Comparison of ENCODE assay signal across 27 cellular contexts in the genomic region with DNA sequence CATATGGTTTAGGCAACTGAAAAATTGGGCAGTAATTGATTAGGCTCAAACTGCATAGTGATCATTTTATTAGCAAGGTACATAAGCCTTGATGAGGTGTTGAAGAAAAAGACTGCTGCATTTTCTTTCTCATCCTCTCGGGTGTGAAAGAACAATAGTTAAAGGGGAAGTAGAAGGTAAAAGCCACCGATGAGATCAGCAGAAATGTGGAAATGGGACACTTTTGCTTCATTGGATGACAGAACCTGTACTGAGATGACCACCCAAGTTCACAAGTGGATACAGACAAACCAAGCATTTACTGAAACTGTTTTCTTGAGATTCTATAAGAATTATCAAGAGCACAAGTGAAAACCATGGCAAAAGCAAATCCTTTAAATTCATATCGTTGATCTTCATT.
DNase-seq lines count a peak whose midpoint lies in the region; ATAC-seq, FAIRE-seq and TF ChIP-seq lines count a peak whose summit lies in the region.
"Had no signal": no experiment of that assay in that cellular context is flagged by ENCODE, and none has a peak within 500 bp of the region (broad histone marks: within the 10 kb centered on the region; RNA-seq: fewer than 3 reads in every experiment).

No MANE protein-coding gene starts in this region.

- H3K4me2 ChIP-seq in astrocyte (ENCODE audit: low read length), result peak overlapping the region; percentile 54

- no peak overlapping the region for H3K4me3 ChIP-seq in breast epithelium
- no peak overlapping the region for H3K4me3 ChIP-seq in astrocyte (ENCODE audit: insufficient read depth, low read depth, low read length)
- H3K4me3 ChIP-seq: ascending aorta, lung had no signal

- no peaks in the 10 kb centered on the region for H3K36me3 Mint-ChIP-seq in MCF 10A (ENCODE audit: insufficient read depth, unreplicated experiment)
- H3K36me3 Mint-ChIP-seq in astrocyte (ENCODE audit: low read depth, unreplicated experiment), result no peaks in the 10 kb centered on the region
- H3K36me3 Mint-ChIP-seq in progenitor cell of endocrine pancreas (ENCODE audit: insufficient read depth), result no peaks in the 10 kb centered on the region
- H3K36me3 Mint-ChIP-seq: stimulated activated memory B cell treated with anti-CD40 and anti-IgM and Interleukin-4, amounts not matched to agents 10 μg/mL and 1 μg/mL and 100 μg/mL, for 72 hours had no signal

- no TSS peak for BruUV-seq in MCF 10A (replicated peaks; lab: Mats Ljungman, UMichigan)

- no peaks in the 10 kb centered on the region for H4K20me1 ChIP-seq in astrocyte (ENCODE audit: insufficient read depth, low read length)

- no peaks in the 10 kb centered on the region for H3K27me3 Mint-ChIP-seq in MCF 10A (ENCODE audit: insufficient read depth, unreplicated experiment)
- no peaks in the 10 kb centered on the region for H3K27me3 Mint-ChIP-seq in astrocyte (ENCODE audit: low read depth, unreplicated experiment)
- H3K27me3 Mint-ChIP-seq in progenitor cell of endocrine pancreas, result no peaks in the 10 kb centered on the region

- FAIRE-seq in astrocyte (lab: Jason Lieb, UNC) (no peak), urothelium cell line (lab: Jason Lieb, UNC) (peak; percentile 35)
- FAIRE-seq: H1, islet of Langerhans had no signal

- CTCF ChIA-PET in MCF 10A (lab: Yijun Ruan, JAX), result interaction anchor here (0.7 kb wide), 2 partner anchors 49 to 125 kb away, joined by 3 to 4 read pairs; no protein-coding TSS in a partner anchor

- ATAC-seq in HG03139 (IDR thresholded peaks at IDR 0.05; ENCODE audit: unreplicated experiment) (no peak), esophagus mucosa (no peak)
- ATAC-seq: activated T-cell treated with anti-CD3 and anti-CD28 coated beads, Interleukin-2, amount 50 U/mL, for 4 hours; effector memory CD8-positive, alpha-beta T cell; stimulated activated memory B cell treated with anti-CD40 and anti-IgM and Interleukin-4, amounts not matched to agents 10 μg/mL and 1 μg/mL and 100 μg/mL, for 72 hours had no signal

- H3K9me3 Mint-ChIP-seq in MCF 10A (ENCODE audit: unreplicated experiment) (no peaks in the 10 kb centered on the region), astrocyte (ENCODE audit: unreplicated experiment) (peaks cover 5% of the 10 kb centered on the region), progenitor cell of endocrine pancreas (ENCODE audit: low read depth) (peaks cover 5% of the 10 kb centered on the region)

- H3K27ac Mint-ChIP-seq in MCF 10A (ENCODE audit: low read depth, unreplicated experiment), result no peak overlapping the region
- no peak overlapping the region for H3K27ac Mint-ChIP-seq in astrocyte (ENCODE audit: unreplicated experiment)
- H3K27ac Mint-ChIP-seq in progenitor cell of endocrine pancreas, result peak overlapping the region; percentile 65
- H3K27ac Mint-ChIP-seq: activated naive CD4-positive, alpha-beta T cell treated with anti-CD3 and anti-CD28 coated beads for 36 hours; effector memory CD8-positive, alpha-beta T cell; stimulated activated memory B cell treated with anti-CD40 and anti-IgM and Interleukin-4, amounts not matched to agents 10 μg/mL and 1 μg/mL and 100 μg/mL, for 72 hours had no signal

- TF ChIP-seq CTCF in breast epithelium (IDR thresholded peaks at IDR 0.05) (no peak), MCF 10A (IDR thresholded peaks at IDR 0.05; ENCODE audit: unreplicated experiment) (no peak), astrocyte (IDR thresholded peaks at IDR 0.05; ENCODE audit: insufficient read depth, low read depth, low read length) (no peak), progenitor cell of endocrine pancreas (IDR thresholded peaks at IDR 0.05; ENCODE audit: unreplicated experiment) (no peak)

- H3K4me1 Mint-ChIP-seq in MCF 10A (ENCODE audit: insufficient read depth, unreplicated experiment) (no peaks in the 10 kb centered on the region), astrocyte (ENCODE audit: low read depth, unreplicated experiment) (peaks cover 1% of the 10 kb centered on the region), progenitor cell of endocrine pancreas (ENCODE audit: low read depth) (peaks cover 10% of the 10 kb centered on the region)
- H3K4me1 Mint-ChIP-seq: stimulated activated memory B cell treated with anti-CD40 and anti-IgM and Interleukin-4, amounts not matched to agents 10 μg/mL and 1 μg/mL and 100 μg/mL, for 72 hours had no signal

- H3K27ac ChIP-seq in breast epithelium (peak overlapping the region; percentile 50 to 63), astrocyte (ENCODE audit: low read depth, low read length) (no peak overlapping the region)
- H3K27ac ChIP-seq: RWPE1 had no signal

- no peak overlapping the region for H2AFZ ChIP-seq in astrocyte (ENCODE audit: low read depth, low read length)

- H3K27me3 ChIP-seq in breast epithelium (no peaks in the 10 kb centered on the region), astrocyte (ENCODE audit: insufficient read depth, low read length) (no peaks in the 10 kb centered on the region)
- H3K27me3 ChIP-seq: ascending aorta, BE2C had no signal

- peaks cover 0 to 2% of the 10 kb centered on the region in 2 donors for H3K4me1 ChIP-seq in breast epithelium
- peaks cover 5% of the 10 kb centered on the region for H3K4me1 ChIP-seq in astrocyte (ENCODE audit: insufficient read depth, low read length)
- H3K4me1 ChIP-seq: ascending aorta, Caco-2 had no signal

- POLR2A ChIA-PET in MCF 10A (lab: Yijun Ruan, JAX), result no interaction called here

- DNase-seq in breast epithelium (ENCODE audit: low spot score in 2 of 2) (no peak), MCF 10A (ENCODE audit: unreplicated experiment) (no peak), astrocyte (ENCODE audit: low read depth) (no peak), progenitor cell of endocrine pancreas (ENCODE audit: low spot score, unreplicated experiment) (no peak), urothelium cell line (ENCODE audit: low spot score) (no peak), T-helper 2 cell (no peak)
- DNase-seq: activated CD4-positive, alpha-beta T cell treated with anti-CD3 and anti-CD28 coated beads for 1 hour; activated CD8-positive, alpha-beta memory T cell treated with anti-CD3 and anti-CD28 coated beads for 24 hours; activated naive CD4-positive, alpha-beta T cell treated with anti-CD3 and anti-CD28 coated beads for 36 hours; activated T-cell treated with anti-CD3 and anti-CD28 coated beads, Interleukin-2, amount 50 U/mL, for 4 hours; BE2C; Caco-2; DND-41; effector memory CD8-positive, alpha-beta T cell; NCI-H1417; NCI-H2107; NCI-H510A treated with DMSO at 0.1 percent for 48 hours; stimulated activated CD4-positive, alpha-beta T cell treated with anti-CD3 and anti-CD28 coated beads, Interleukin-1b, Interleukin-23, amount 100 ng/mL, for 48 hours; trophoblast cell had no signal

- H3K36me3 ChIP-seq in breast epithelium (no peaks in the 10 kb centered on the region), astrocyte (ENCODE audit: insufficient read depth, low read length) (no peaks in the 10 kb centered on the region)
- H3K36me3 ChIP-seq: ascending aorta, BE2C had no signal

- H3K4me3 Mint-ChIP-seq in MCF 10A (ENCODE audit: unreplicated experiment), result no peak overlapping the region
- no peak overlapping the region for H3K4me3 Mint-ChIP-seq in astrocyte (ENCODE audit: unreplicated experiment)
- H3K4me3 Mint-ChIP-seq in progenitor cell of endocrine pancreas (ENCODE audit: low read depth), result no peak overlapping the region
- H3K4me3 Mint-ChIP-seq: activated naive CD4-positive, alpha-beta T cell treated with anti-CD3 and anti-CD28 coated beads for 36 hours; activated T-cell treated with anti-CD3 and anti-CD28 coated beads, Interleukin-2, amount 50 U/mL, for 4 hours; effector memory CD8-positive, alpha-beta T cell; stimulated activated memory B cell treated with anti-CD40 and anti-IgM and Interleukin-4, amounts not matched to agents 10 μg/mL and 1 μg/mL and 100 μg/mL, for 72 hours had no signal

- no peaks in the 10 kb centered on the region for H3K79me2 ChIP-seq in astrocyte (ENCODE audit: insufficient read depth, low read length)

- intact Hi-C loops in breast epithelium (cut with DNase I; ENCODE audit: low total_unique reads) (no loop called here), MCF 10A (cut with micrococcal nuclease) (no loop called here)

- H3K9me3 ChIP-seq in breast epithelium, result peaks cover 0 to under 1% of the 10 kb centered on the region in 2 donors
- H3K9me3 ChIP-seq in astrocyte (ENCODE audit: insufficient read depth, low read depth, low read length), result peaks cover 3% of the 10 kb centered on the region
- H3K9me3 ChIP-seq: ascending aorta, BE2C had no signal

- TF ChIP-seq POLR2A in breast epithelium (IDR thresholded peaks at IDR 0.05), result no peak

- H3K9ac ChIP-seq in astrocyte (ENCODE audit: low read length), result no peak overlapping the region
